In the genomic region with DNA sequence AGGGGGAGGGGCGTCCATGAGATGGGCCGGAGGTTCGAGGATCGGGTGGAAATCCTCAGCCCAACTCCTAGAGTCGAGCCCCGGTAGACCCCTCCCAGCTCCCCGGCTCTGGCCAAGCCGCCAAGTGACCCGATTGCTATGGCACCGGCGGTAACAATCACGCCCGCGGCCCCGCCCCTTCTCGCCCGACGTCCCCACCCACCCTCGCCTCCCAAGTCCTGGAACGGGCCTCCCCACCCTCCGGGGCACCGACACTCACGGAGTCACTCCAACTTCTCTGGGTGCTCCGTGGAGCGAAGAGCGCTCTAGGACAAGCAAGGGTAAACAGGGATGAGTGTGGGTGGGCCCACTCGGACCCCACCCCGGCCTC, we compare ENCODE assay signal across 8 cellular contexts. TPM values are rescaled to one million over a fixed set of nuclear protein-coding genes. Genes with fewer than 3 reads are reported as not detected.
DNase-seq lines count a peak whose midpoint lies in the region; ATAC-seq and TF ChIP-seq lines count a peak whose summit lies in the region.

A gene (plus strand): TSS at position 204 of the 370 bp plus-strand sequence. CDS start 5,050 bp downstream, outside the sequence.

- H4K20me1 ChIP-seq in osteoblast (ENCODE audit: insufficient read depth, low read length) = no peaks in the 10 kb centered on the region

- H3K4me1 ChIP-seq in NT2/D1 (ENCODE audit: insufficient read depth, insufficient read length) = peaks cover 9% of the 10 kb centered on the region
- H3K4me1 ChIP-seq in osteoblast (ENCODE audit: insufficient read depth, low read length) = peaks cover 6% of the 10 kb centered on the region

- H3K9ac ChIP-seq in NT2/D1 (ENCODE audit: insufficient read length, low read depth) = peak within 1 kb of the TSS; percentile 83

- ATAC-seq in activated naive CD8-positive, alpha-beta T cell treated with anti-CD3 and anti-CD28 coated beads, Interleukin-2, amount 50 U/mL, for 24 hours = peak; percentile 57

- H3K27me3 ChIP-seq in NT2/D1 (ENCODE audit: insufficient read depth, insufficient read length) (peaks cover 36% of the 10 kb centered on the region), osteoblast (ENCODE audit: insufficient read depth, low read length) (no peaks in the 10 kb centered on the region)

- no peaks in the 10 kb centered on the region for H3K79me2 ChIP-seq in osteoblast (ENCODE audit: insufficient read depth, low read length)

- H3K36me3 ChIP-seq in NT2/D1 (ENCODE audit: insufficient read depth, insufficient read length, low read length) (no peaks in the 10 kb centered on the region), osteoblast (ENCODE audit: insufficient read depth, low read length) (no peaks in the 10 kb centered on the region)

- peaks cover 26% of the 10 kb centered on the region for H3K4me1 Mint-ChIP-seq in activated naive CD8-positive, alpha-beta T cell treated with anti-CD3 and anti-CD28 coated beads, Interleukin-2, amount 50 U/mL, for 24 hours
- peaks cover 3% of the 10 kb centered on the region for H3K4me1 Mint-ChIP-seq in glutamatergic neuron (ENCODE audit: low read depth, unreplicated experiment)

- H3K4me3 ChIP-seq in NT2/D1 (ENCODE audit: insufficient read length, low read depth) = peak within 1 kb of the TSS; percentile 82
- peak within 1 kb of the TSS; percentile 99 for H3K4me3 ChIP-seq in osteoblast (ENCODE audit: insufficient read depth, low read length)

- peak within 1 kb of the TSS; percentile 95 for H2AFZ ChIP-seq in osteoblast (ENCODE audit: low read length)

- H3K27ac ChIP-seq in osteoblast (ENCODE audit: low read depth, low read length) = peak within 1 kb of the TSS; percentile 84

- no peaks in the 10 kb centered on the region for H3K27me3 Mint-ChIP-seq in activated naive CD8-positive, alpha-beta T cell treated with anti-CD3 and anti-CD28 coated beads, Interleukin-2, amount 50 U/mL, for 24 hours
- H3K27me3 Mint-ChIP-seq in glutamatergic neuron (ENCODE audit: unreplicated experiment) = peaks cover 15% of the 10 kb centered on the region

- no peaks in the 10 kb centered on the region for H3K9me3 ChIP-seq in NT2/D1 (ENCODE audit: insufficient read depth, low read length)
- H3K9me3 ChIP-seq in osteoblast (ENCODE audit: low read depth, low read length) = no peaks in the 10 kb centered on the region

- no peaks in the 10 kb centered on the region for H3K9me3 Mint-ChIP-seq in activated naive CD8-positive, alpha-beta T cell treated with anti-CD3 and anti-CD28 coated beads, Interleukin-2, amount 50 U/mL, for 24 hours
- peaks cover 3% of the 10 kb centered on the region for H3K9me3 Mint-ChIP-seq in glutamatergic neuron (ENCODE audit: unreplicated experiment)

- no peaks in the 10 kb centered on the region for H3K36me3 Mint-ChIP-seq in activated naive CD8-positive, alpha-beta T cell treated with anti-CD3 and anti-CD28 coated beads, Interleukin-2, amount 50 U/mL, for 24 hours (ENCODE audit: low read depth)
- no peaks in the 10 kb centered on the region for H3K36me3 Mint-ChIP-seq in glutamatergic neuron (ENCODE audit: unreplicated experiment)

- H3K4me2 ChIP-seq in osteoblast (ENCODE audit: insufficient read depth, low read length) = peak within 1 kb of the TSS; percentile 93

- DNase-seq in NCI-H1417 (lab: John Stamatoyannopoulos, UW) (peak in 2 of 3 experiments; percentile 55 to 68), NCI-H1417 treated with DMSO at 0.1 percent for 48 hours (lab: John Stamatoyannopoulos, UW) (no peak), NT2/D1 (ENCODE audit: low read depth, low spot score) (no peak), glutamatergic neuron (peak; percentile 60), osteoblast (ENCODE audit: insufficient read length, low spot score, missing footprints) (peak; percentile 97), cerebellar nuclear complex (lab: John Stamatoyannopoulos, UW) (no peak), mesenteric fat pad (ENCODE audit: low spot score) (no peak)
- peak; percentile 45 for DNase-seq in activated naive CD8-positive, alpha-beta T cell treated with anti-CD3 and anti-CD28 coated beads, Interleukin-2, amount 50 U/mL, for 24 hours

- H3K27ac Mint-ChIP-seq in activated naive CD8-positive, alpha-beta T cell treated with anti-CD3 and anti-CD28 coated beads, Interleukin-2, amount 50 U/mL, for 24 hours = no peak within 1 kb of the TSS
- H3K27ac Mint-ChIP-seq in glutamatergic neuron (ENCODE audit: unreplicated experiment) = peak within 1 kb of the TSS; percentile 22

- TF ChIP-seq CTCF in glutamatergic neuron (IDR thresholded peaks at IDR 0.05; ENCODE audit: partially characterized antibody, unreplicated experiment) = no peak
- TF ChIP-seq CTCF in osteoblast (IDR thresholded peaks at IDR 0.05; ENCODE audit: extremely low read depth, low read depth, low read length) = no peak

- peak within 1 kb of the TSS; percentile 76 for H3K4me3 Mint-ChIP-seq in activated naive CD8-positive, alpha-beta T cell treated with anti-CD3 and anti-CD28 coated beads, Interleukin-2, amount 50 U/mL, for 24 hours
- peak within 1 kb of the TSS; percentile 80 for H3K4me3 Mint-ChIP-seq in glutamatergic neuron (ENCODE audit: unreplicated experiment)

RNA-seq across cellular contexts. Expression of the gene that starts here (rescaled TPM):
- total RNA-seq in glutamatergic neuron (ENCODE audit: unreplicated experiment) (5.0 TPM), osteoblast (3.6 and 4.4 TPM in 2 replicates), mesenteric fat pad (3.9 TPM)

Comparison
In these comparisons a context has a peak if more than half of its experiments do, and no peak if none do; other contexts are left out.
1. DNase-seq: peak in NCI-H1417 (2 of 3), activated naive CD8-positive, alpha-beta T cell treated with anti-CD3 and anti-CD28 coated beads, Interleukin-2, amount 50 U/mL, for 24 hours (single experiment), glutamatergic neuron (single experiment) and osteoblast (single experiment); none in NCI-H1417 treated with DMSO at 0.1 percent for 48 hours (single experiment), NT2/D1 (single experiment), cerebellar nuclear complex (0 of 2) and mesenteric fat pad (single experiment).